ENCODE assay signal across 8 cellular contexts in the genomic region with DNA sequence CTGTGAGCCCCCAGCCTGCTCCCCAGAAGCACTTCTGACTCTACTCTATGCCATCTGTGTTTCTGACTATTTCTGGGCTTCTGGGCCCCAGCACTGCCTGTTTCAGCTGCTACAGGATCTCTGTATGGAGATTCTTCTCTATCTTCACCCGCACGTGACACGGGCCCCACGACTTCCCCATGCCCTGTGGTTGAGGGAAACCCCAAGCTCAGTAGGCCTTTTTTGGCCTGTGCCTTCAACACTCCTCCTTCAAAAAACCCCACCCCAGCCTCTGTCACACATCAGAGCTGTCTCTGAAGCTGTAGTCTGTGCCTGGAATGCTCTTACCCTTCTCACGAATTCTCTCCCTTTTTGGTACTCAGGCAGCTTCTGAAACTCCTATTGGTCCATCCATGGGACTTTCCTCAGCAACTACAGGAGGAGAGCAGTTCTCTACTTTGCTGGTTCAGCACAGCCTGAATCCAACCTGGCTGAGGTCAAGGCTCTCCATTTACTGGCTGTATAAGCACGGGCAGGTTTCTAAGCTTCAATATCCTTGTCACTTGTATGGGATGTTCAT. TPM values are rescaled to one million over a fixed set of nuclear protein-coding genes. Genes with fewer than 3 reads are reported as not detected.
DNase-seq lines count a peak whose midpoint lies in the region; ATAC-seq and TF ChIP-seq lines count a peak whose summit lies in the region.

No MANE protein-coding gene starts in this region.

- H3K36me3 ChIP-seq in OCI-LY1 (ENCODE audit: insufficient read depth, low read length) (no peaks in the 10 kb centered on the region), mesenchymal stem cell (ENCODE audit: control insufficient read depth in 1 of 2, insufficient read depth in 2 of 2, low read depth in 1 of 2, low read length in 2 of 2) (no peaks in the 10 kb centered on the region), BE2C (no peaks in the 10 kb centered on the region)

- peak; percentile 92 for ATAC-seq in HG02610 (IDR thresholded peaks at IDR 0.05; ENCODE audit: unreplicated experiment)

- no peaks in the 10 kb centered on the region for H3F3A ChIP-seq in OCI-LY1 (ENCODE audit: insufficient read depth, low read length)

- H3K27ac ChIP-seq in OCI-LY1 (ENCODE audit: low read depth, low read length, poor library complexity, severe bottlenecking) (no peak overlapping the region), mesenchymal stem cell (ENCODE audit: low read length, poor library complexity, severe bottlenecking) (no peak overlapping the region)

- no peak overlapping the region for H2BK120ac ChIP-seq in mesenchymal stem cell (ENCODE audit: low read depth, low read length)

- H3K9ac ChIP-seq in OCI-LY1 (ENCODE audit: low read length): no peak overlapping the region
- no peak overlapping the region for H3K9ac ChIP-seq in mesenchymal stem cell (ENCODE audit: low read length)

- H4K8ac ChIP-seq in mesenchymal stem cell (ENCODE audit: low read length): peak overlapping the region; percentile 41

- no peaks in the 10 kb centered on the region for H3K79me1 ChIP-seq in mesenchymal stem cell (replicated peaks; ENCODE audit: low read length, poor library complexity, severe bottlenecking)

- no peak overlapping the region for H3K14ac ChIP-seq in mesenchymal stem cell (ENCODE audit: low read length in 2 of 2)

- no peak overlapping the region for H2AK5ac ChIP-seq in mesenchymal stem cell (ENCODE audit: low read length, severe bottlenecking)

- peak overlapping the region in 1 of 2 experiments; percentile 35 for H3K18ac ChIP-seq in mesenchymal stem cell (ENCODE audit: low read depth in 1 of 2, low read length in 2 of 2)

- DNase-seq in GM12865 (ENCODE audit: low read depth) (peak; percentile 90), mesenchymal stem cell (peak; percentile 66), BE2C (no peak), DMS153 (lab: John Stamatoyannopoulos, UW) (no peak)
- peak; percentile 88 for DNase-seq in activated effector memory CD4-positive, alpha-beta T cell treated with anti-CD3 and anti-CD28 coated beads, Interleukin-2, amount 50 U/mL, for 16 hours
- DNase-seq in stimulated activated naive CD4-positive, alpha-beta T cell (lab: John Stamatoyannopoulos, UW): peak in 5 of 6 experiments; percentile 6 to 44 (median 25)

- H3K4me2 ChIP-seq in OCI-LY1 (ENCODE audit: low read length) (0 out of 2 replicates have a peak overlapping the region, but pooled peaks have one; percentile 8), mesenchymal stem cell (ENCODE audit: low read length, poor library complexity, severe bottlenecking) (no peak overlapping the region)

- H3K4me1 ChIP-seq in OCI-LY1 (ENCODE audit: insufficient read depth, low read length, severe bottlenecking): peaks cover 11% of the 10 kb centered on the region
- H3K4me1 ChIP-seq in mesenchymal stem cell (ENCODE audit: control insufficient read depth, insufficient read depth, low read depth, low read length): peaks cover 20% of the 10 kb centered on the region
- H3K4me1 ChIP-seq in BE2C: no peaks in the 10 kb centered on the region

- H4K91ac ChIP-seq in mesenchymal stem cell (ENCODE audit: low read length): peak overlapping the region; percentile 65

- no peak overlapping the region for H2BK5ac ChIP-seq in mesenchymal stem cell (ENCODE audit: low read depth, low read length, poor library complexity, severe bottlenecking)

- no peak overlapping the region for H2BK15ac ChIP-seq in mesenchymal stem cell (ENCODE audit: low read depth, poor library complexity, severe bottlenecking)

- no peak overlapping the region for H3K23ac ChIP-seq in mesenchymal stem cell (ENCODE audit: low read length in 2 of 2)

- TF ChIP-seq CTCF in GM12865 (IDR thresholded peaks at IDR 0.05; ENCODE audit: insufficient read depth, low read depth, low read length, missing control alignments): no peak
- no peak for TF ChIP-seq CTCF in OCI-LY1 (IDR thresholded peaks at IDR 0.05; ENCODE audit: low read length)
- TF ChIP-seq CTCF in BE2C (IDR thresholded peaks at IDR 0.05; ENCODE audit: low read depth, low read length): no peak

- 79% methylated on average over 6 of the region's 6 CpGs for WGBS in mesenchymal stem cell

- no peaks in the 10 kb centered on the region for H4K20me1 ChIP-seq in OCI-LY1 (ENCODE audit: insufficient read depth, low read length)

- H3K4ac ChIP-seq in mesenchymal stem cell (ENCODE audit: low read depth in 1 of 2, low read length in 2 of 2): no peak overlapping the region

- H3K27me3 ChIP-seq in OCI-LY1 (ENCODE audit: insufficient read depth, low read length): no peaks in the 10 kb centered on the region
- peaks cover 0 to 11% of the 10 kb centered on the region in 2 experiments for H3K27me3 ChIP-seq in mesenchymal stem cell (ENCODE audit: control insufficient read depth in 1 of 2, insufficient read depth in 1 of 2, low read length in 2 of 2)
- H3K27me3 ChIP-seq in BE2C: peaks cover 39% of the 10 kb centered on the region

- H3K9me3 ChIP-seq in OCI-LY1 (ENCODE audit: low read length): no peaks in the 10 kb centered on the region
- H3K9me3 ChIP-seq in mesenchymal stem cell (ENCODE audit: control insufficient read depth, low read length): peaks cover 4% of the 10 kb centered on the region
- no peaks in the 10 kb centered on the region for H3K9me3 ChIP-seq in BE2C

- no peaks in the 10 kb centered on the region for H3K9me2 ChIP-seq in OCI-LY1 (ENCODE audit: low read depth, low read length)

- no peaks in the 10 kb centered on the region for H3K79me2 ChIP-seq in OCI-LY1 (ENCODE audit: insufficient read depth, low read length)

- no peak overlapping the region for H3K4me3 ChIP-seq in GM12865 (ENCODE audit: low read depth, low read length)
- no peak overlapping the region for H3K4me3 ChIP-seq in OCI-LY1 (ENCODE audit: low read depth, low read length, poor library complexity, severe bottlenecking)
- H3K4me3 ChIP-seq in mesenchymal stem cell (ENCODE audit: insufficient read depth in 1 of 2, low read depth in 1 of 2, low read length in 2 of 2): no peak overlapping the region
- H3K4me3 ChIP-seq in BE2C (ENCODE audit: low read depth, low read length): no peak overlapping the region

- peak overlapping the region; percentile 43 to 83 for H2BK12ac ChIP-seq in mesenchymal stem cell (ENCODE audit: low read length in 2 of 2)

- H2AFZ ChIP-seq in OCI-LY1 (ENCODE audit: low read length) (no peak overlapping the region), mesenchymal stem cell (ENCODE audit: low read depth, low read length) (no peak overlapping the region)

RNA-seq across cellular contexts. Expression of a gene that starts 2.0 kb away (rescaled TPM):
- polyA plus RNA-seq in mesenchymal stem cell (2013, experiment 1 of 2): 276 TPM
- polyA plus RNA-seq in mesenchymal stem cell (2013, experiment 2 of 2): 262 TPM
- polyA plus RNA-seq in BE2C (2012; ENCODE audit: insufficient read depth, insufficient read length, low read depth): not detected

Comparison
In these comparisons a context has a peak if more than half of its experiments do, and no peak if none do; other contexts are left out.
1. DNase-seq: peak in GM12865 (single experiment), activated effector memory CD4-positive, alpha-beta T cell treated with anti-CD3 and anti-CD28 coated beads, Interleukin-2, amount 50 U/mL, for 16 hours (single experiment), mesenchymal stem cell (single experiment) and stimulated activated naive CD4-positive, alpha-beta T cell (5 of 6); none in BE2C (single experiment) and DMS153 (single experiment).